In the genomic region with DNA sequence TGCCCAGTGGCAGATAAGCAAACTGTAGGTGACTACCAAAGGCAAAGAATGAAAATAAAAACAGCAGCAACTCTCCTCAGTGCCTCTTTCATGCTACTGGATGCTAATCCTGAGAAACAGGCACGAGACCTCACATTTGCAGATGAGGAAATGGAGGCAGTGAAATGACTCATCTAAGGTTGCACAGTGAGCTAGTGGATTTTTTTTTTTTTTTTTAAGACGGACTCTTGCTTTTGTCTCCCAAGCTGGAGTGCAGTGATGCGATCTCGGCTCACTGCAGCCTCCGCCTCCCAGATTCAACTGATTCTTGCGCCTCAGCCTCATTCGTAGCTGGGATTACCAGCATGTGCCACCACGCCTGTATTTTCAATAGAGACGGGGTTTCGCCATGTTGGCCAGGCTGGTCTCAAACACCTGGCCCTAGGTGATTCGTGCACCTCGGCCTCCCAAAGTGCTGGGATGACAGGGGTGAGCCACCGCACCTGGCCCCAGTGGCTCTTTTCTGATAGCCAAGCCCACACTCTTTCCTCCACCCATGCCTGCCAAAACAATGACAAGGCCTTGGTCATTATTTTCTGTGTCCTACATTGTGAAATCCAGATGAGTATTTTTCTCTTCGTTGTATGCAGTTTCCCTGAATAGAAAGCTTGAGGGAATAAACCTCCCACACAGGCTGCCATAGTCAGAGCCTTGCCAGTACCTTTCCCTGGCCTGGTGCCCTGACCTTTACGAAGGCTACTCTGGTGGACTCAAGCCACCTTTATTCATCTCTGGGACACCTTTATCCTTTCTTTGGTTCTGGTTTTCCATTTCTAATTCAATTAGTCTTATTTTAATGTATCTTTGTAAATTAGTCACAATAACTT, we compare ENCODE assay signal across 8 cellular contexts. TPM values are rescaled to one million over a fixed set of nuclear protein-coding genes. Genes with fewer than 3 reads are reported as not detected.
A peak's percentile ranks its signal among the peaks of the same experiment; 100 is the strongest.
DNase-seq lines count a peak whose midpoint lies in the region; ATAC-seq lines count a peak whose summit lies in the region.
"Had no signal": no experiment of that assay in that cellular context is flagged by ENCODE, and none has a peak within 500 bp of the region (broad histone marks: within the 10 kb centered on the region; RNA-seq: fewer than 3 reads in every experiment).

No MANE protein-coding gene starts in this region.

- peaks cover 3 to 42% (median 3%) of the 10 kb centered on the region in 3 experiments for H3K36me3 ChIP-seq in naive thymus-derived CD4-positive, alpha-beta T cell (ENCODE audit: control insufficient read depth in 2 of 3, insufficient read depth in 3 of 3, low read length in 3 of 3)

- H3K4me1 ChIP-seq in naive thymus-derived CD4-positive, alpha-beta T cell (ENCODE audit: control insufficient read depth in 2 of 2, insufficient read depth in 2 of 2, low read length in 2 of 2) = peaks cover 15 to 60% of the 10 kb centered on the region in 2 donors

- DNase-seq in HT1080 (ENCODE audit: low read depth) (peak; percentile 17), HPDE6-E6E7 (ENCODE audit: extremely low spot score) (no peak), COLO668 (lab: John Stamatoyannopoulos, UW; ENCODE audit: unreplicated experiment) (no peak)
- no peak for DNase-seq in naive thymus-derived CD4-positive, alpha-beta T cell
- DNase-seq in central memory CD4-positive, alpha-beta T cell = no peak
- DNase-seq: stimulated activated CD4-positive, alpha-beta T cell treated with anti-CD3 and anti-CD28 coated beads, Interleukin-1b, Interleukin-23, amount 100 ng/mL, for 48 hours had no signal

- intact Hi-C loops in naive thymus-derived CD4-positive, alpha-beta T cell (cut with micrococcal nuclease) = loop anchor here in 1 of 2 donors (10.0 kb wide), 1 partner anchor 678 kb away; no protein-coding TSS in a partner anchor

- H3K4me3 ChIP-seq in naive thymus-derived CD4-positive, alpha-beta T cell (ENCODE audit: low read length) = no peak overlapping the region

- H3K4me1 Mint-ChIP-seq in naive thymus-derived CD4-positive, alpha-beta T cell = peaks cover 39 to 77% (median 57%) of the 10 kb centered on the region in 7 donors

- H3K36me3 Mint-ChIP-seq in naive thymus-derived CD4-positive, alpha-beta T cell = peaks cover 4 to 64% (median 39%) of the 10 kb centered on the region in 5 donors

- H3K27ac Mint-ChIP-seq in naive thymus-derived CD4-positive, alpha-beta T cell = peak overlapping the region in 4 of 9 donors; percentile 15 to 81 (median 52)

- POLR2A ChIA-PET in naive thymus-derived CD4-positive, alpha-beta T cell (lab: Charles Lee) = interaction anchor here (1.1 kb wide), 1 partner anchor 11 kb away, joined by 3 read pairs; no protein-coding TSS in a partner anchor

- H3K27me3 ChIP-seq in naive thymus-derived CD4-positive, alpha-beta T cell (ENCODE audit: control insufficient read depth in 2 of 2, insufficient read depth in 2 of 2, low read length in 2 of 2) = no peaks in the 10 kb centered on the region

- H3K4me3 Mint-ChIP-seq in naive thymus-derived CD4-positive, alpha-beta T cell = peak overlapping the region in 2 of 10 donors; percentile 9 to 61

- no peaks in the 10 kb centered on the region for H3K9me3 ChIP-seq in naive thymus-derived CD4-positive, alpha-beta T cell (ENCODE audit: control insufficient read depth in 2 of 3, low read length in 3 of 3)

- no peaks in the 10 kb centered on the region for H3K27me3 Mint-ChIP-seq in naive thymus-derived CD4-positive, alpha-beta T cell

- CTCF ChIA-PET in naive thymus-derived CD4-positive, alpha-beta T cell (lab: Charles Lee) = interaction anchor here (1.0 kb wide), 1 partner anchor 19 kb away, joined by 3 read pairs; a partner anchor contains a TSS

- H3K27ac ChIP-seq in naive thymus-derived CD4-positive, alpha-beta T cell (ENCODE audit: low read depth, low read length) = no peak overlapping the region

- H3K9me3 Mint-ChIP-seq in naive thymus-derived CD4-positive, alpha-beta T cell = peaks cover 0 to 3% (median under 1%) of the 10 kb centered on the region in 11 donors

- ATAC-seq in GM18870 (IDR thresholded peaks at IDR 0.05; ENCODE audit: unreplicated experiment) (peak; percentile 77), GM21723 (IDR thresholded peaks at IDR 0.05; ENCODE audit: unreplicated experiment) (peak; percentile 68)
- ATAC-seq in naive thymus-derived CD4-positive, alpha-beta T cell = peak; percentile 66

RNA-seq across cellular contexts. Expression of a gene that starts 19.3 kb away (rescaled TPM):
- 2.1 and 2.9 TPM in 2 replicates for total RNA-seq in HT1080 (2014; rRNA removed; shearing (Covaris generic))
- polyA plus RNA-seq in HT1080 (2015; cell fraction: cytosol; rRNA removed) = 0.40 and 0.72 TPM in 2 replicates
- 1.7 and 4.5 TPM in 2 replicates for polyA plus RNA-seq in HT1080 (2015; cell fraction: nucleus; rRNA removed)
- 100 to 1,000 TPM; 182 to 345 (median 235) TPM for total RNA-seq in naive thymus-derived CD4-positive, alpha-beta T cell
- polyA plus RNA-seq in naive thymus-derived CD4-positive, alpha-beta T cell = 100 to 1,000 TPM in 1 of 2 donors, 10 to 100 TPM in 1; 63.7 to 109 TPM

Comparison
In these comparisons a context has a peak if more than half of its experiments do, and no peak if none do; other contexts are left out.
1. RNA of a gene that starts 19.3 kb away (total RNA-seq): 182 to 345 TPM in naive thymus-derived CD4-positive, alpha-beta T cell; 2.1 to 2.9 TPM in HT1080; every median in the first group is over 10 times any median in the second.
2. Peak in every context shown above with its lines, with median percentiles within 50 percentile points of each other: ATAC-seq.